In genomic region chr11:74877132-74877531, GRCh38 we compare ENCODE assay signal across 10 cellular contexts.
A peak's percentile ranks its signal among the peaks of the same experiment; 100 is the strongest.
DNase-seq lines count a peak whose midpoint lies in the region; ATAC-seq and TF ChIP-seq lines count a peak whose summit lies in the region.
"Had no signal": no experiment of that assay in that cellular context is flagged by ENCODE, and none has a peak within 500 bp of the region (broad histone marks: within the 10 kb centered on the region; RNA-seq: fewer than 3 reads in every experiment).

No MANE protein-coding gene starts in this region.

- intact Hi-C loops in heart left ventricle (cut with DNase I): no loop called here
- intact Hi-C loops in left ventricle myocardium superior (cut with micrococcal nuclease): no loop called here
- intact Hi-C loops in naive thymus-derived CD4-positive, alpha-beta T cell (cut with micrococcal nuclease): no loop called here

- TF ChIP-seq POLR2A in heart left ventricle (IDR thresholded peaks at IDR 0.05): no peak

- no peaks in the 10 kb centered on the region for H3K4me1 ChIP-seq in heart left ventricle
- H3K4me1 ChIP-seq in naive thymus-derived CD4-positive, alpha-beta T cell (ENCODE audit: control insufficient read depth in 2 of 2, insufficient read depth in 2 of 2, low read length in 2 of 2): no peaks in the 10 kb centered on the region

- H3K27ac Mint-ChIP-seq in type B pancreatic cell: no peak overlapping the region
- H3K27ac Mint-ChIP-seq in naive thymus-derived CD4-positive, alpha-beta T cell: no peak overlapping the region
- H3K27ac Mint-ChIP-seq: activated B cell treated with CpG ODN at 0.5 μM for 24 hours had no signal

- peaks cover 0 to 52% (median 16%) of the 10 kb centered on the region in 12 donors for H3K9me3 ChIP-seq in heart left ventricle
- H3K9me3 ChIP-seq in naive thymus-derived CD4-positive, alpha-beta T cell (ENCODE audit: control insufficient read depth in 2 of 3, low read length in 3 of 3): peaks cover 0 to 20% (median 8%) of the 10 kb centered on the region in 3 experiments

- H3K36me3 Mint-ChIP-seq in type B pancreatic cell: peaks cover 35% of the 10 kb centered on the region
- H3K36me3 Mint-ChIP-seq in naive thymus-derived CD4-positive, alpha-beta T cell: peaks cover 26 to 49% (median 44%) of the 10 kb centered on the region in 5 donors

- peak in 10 of 12 donors; percentile 12 to 52 (median 37) for TF ChIP-seq CTCF in heart left ventricle (IDR thresholded peaks at IDR 0.05)
- peak; percentile 75 for TF ChIP-seq CTCF in type B pancreatic cell (conservative IDR thresholded peaks at IDR 0.05)

- CTCF ChIA-PET in naive thymus-derived CD4-positive, alpha-beta T cell (lab: Charles Lee): interaction anchor here (0.6 kb wide), 1 partner anchor 160 kb away, joined by 4 read pairs; no protein-coding TSS in a partner anchor

- 34 to 40% (median 37%) methylated on average over 1 of the region's 1 CpG for WGBS in heart left ventricle, 4 donors

- no peak overlapping the region for H3K4me3 ChIP-seq in heart left ventricle
- no peak overlapping the region for H3K4me3 ChIP-seq in naive thymus-derived CD4-positive, alpha-beta T cell (ENCODE audit: low read length)

- H3K4me3 Mint-ChIP-seq in type B pancreatic cell: no peak overlapping the region
- no peak overlapping the region for H3K4me3 Mint-ChIP-seq in naive thymus-derived CD4-positive, alpha-beta T cell
- H3K4me3 Mint-ChIP-seq: activated B cell treated with CpG ODN at 0.5 μM for 24 hours had no signal

- no peaks in the 10 kb centered on the region for H3K27me3 Mint-ChIP-seq in type B pancreatic cell
- no peaks in the 10 kb centered on the region for H3K27me3 Mint-ChIP-seq in naive thymus-derived CD4-positive, alpha-beta T cell
- H3K27me3 Mint-ChIP-seq: activated B cell treated with CpG ODN at 0.5 μM for 24 hours had no signal

- H3K27ac ChIP-seq in heart left ventricle: no peak overlapping the region
- H3K27ac ChIP-seq in naive thymus-derived CD4-positive, alpha-beta T cell (ENCODE audit: low read depth, low read length): no peak overlapping the region

- no peaks in the 10 kb centered on the region for H3K4me1 Mint-ChIP-seq in type B pancreatic cell (ENCODE audit: unreplicated experiment)
- H3K4me1 Mint-ChIP-seq in naive thymus-derived CD4-positive, alpha-beta T cell: no peaks in the 10 kb centered on the region
- H3K4me1 Mint-ChIP-seq: activated B cell treated with CpG ODN at 0.5 μM for 24 hours had no signal

- peaks cover 0 to 48% (median 16%) of the 10 kb centered on the region in 9 donors for H3K36me3 ChIP-seq in heart left ventricle
- H3K36me3 ChIP-seq in naive thymus-derived CD4-positive, alpha-beta T cell (ENCODE audit: control insufficient read depth in 2 of 3, insufficient read depth in 3 of 3, low read length in 3 of 3): peaks cover 0 to 48% (median 4%) of the 10 kb centered on the region in 3 experiments

- no peaks in the 10 kb centered on the region for H3K9me3 Mint-ChIP-seq in type B pancreatic cell
- H3K9me3 Mint-ChIP-seq in naive thymus-derived CD4-positive, alpha-beta T cell: peaks cover 0 to 45% (median 19%) of the 10 kb centered on the region in 11 donors

- H3K27me3 ChIP-seq in heart left ventricle: no peaks in the 10 kb centered on the region
- H3K27me3 ChIP-seq in naive thymus-derived CD4-positive, alpha-beta T cell (ENCODE audit: control insufficient read depth in 2 of 2, insufficient read depth in 2 of 2, low read length in 2 of 2): no peaks in the 10 kb centered on the region

- ATAC-seq in heart left ventricle (no peak), left ventricle myocardium superior (no peak), HG03442 (IDR thresholded peaks at IDR 0.05; ENCODE audit: unreplicated experiment) (no peak)
- no peak for ATAC-seq in naive thymus-derived CD4-positive, alpha-beta T cell

- POLR2A ChIA-PET in naive thymus-derived CD4-positive, alpha-beta T cell (lab: Charles Lee): no interaction called here

- DNase-seq in heart left ventricle (no peak), left ventricle myocardium superior (no peak), RKO (ENCODE audit: low spot score) (peak; percentile 25), fibroblast of peridontal ligament (ENCODE audit: extremely low read depth) (peak; percentile 9), type B pancreatic cell (ENCODE audit: extremely low spot score, unreplicated experiment) (no peak)
- DNase-seq in naive thymus-derived CD4-positive, alpha-beta T cell: no peak
- DNase-seq in effector CD4-positive, alpha-beta T cell: no peak
- DNase-seq: activated B cell treated with CpG ODN at 0.5 μM for 24 hours, NCI-H1092 treated with DMSO at 0.1 percent for 48 hours had no signal

Comparison
In these comparisons a context has a peak if more than half of its experiments do, and no peak if none do; other contexts are left out.
1. DNase-seq: peak in RKO (single experiment) and fibroblast of peridontal ligament (single experiment); none in heart left ventricle (0 of 5), left ventricle myocardium superior (single experiment), type B pancreatic cell (single experiment), naive thymus-derived CD4-positive, alpha-beta T cell (0 of 9) and effector CD4-positive, alpha-beta T cell (single experiment).